Comparison of ENCODE assay signal across 23 cellular contexts in the genomic region with DNA sequence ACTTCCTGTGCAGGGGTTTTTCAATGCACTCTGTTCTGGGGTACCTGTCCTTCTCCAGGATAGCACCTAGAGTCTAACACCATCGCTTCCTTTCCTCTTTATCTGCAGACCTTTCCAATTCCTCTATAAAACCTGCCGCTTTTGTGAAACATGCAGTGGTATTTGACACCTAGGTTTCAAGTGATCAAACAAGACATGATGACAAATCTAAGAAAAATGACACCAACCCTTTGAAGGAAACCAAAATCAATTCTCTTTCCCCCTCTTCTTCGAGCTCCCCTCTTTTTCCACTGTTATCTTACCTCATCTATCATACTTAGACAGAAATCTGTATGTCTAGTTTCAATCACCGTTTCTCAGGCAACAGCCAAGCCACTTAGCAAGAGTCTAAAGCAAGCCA. TPM values are rescaled to one million over a fixed set of nuclear protein-coding genes. Genes with fewer than 3 reads are reported as not detected.
"Had no signal": no experiment of that assay in that cellular context is flagged by ENCODE, and none has a peak within 500 bp of the region (broad histone marks: within the 10 kb centered on the region; RNA-seq: fewer than 3 reads in every experiment).

No MANE protein-coding gene starts in this region.

- H3K4me2 ChIP-seq: KMS-11 had no signal

- DNase-seq: Kasumi-1, MM.1S, NCI-H1105, NCI-H1436 treated with DMSO at 0.1 percent for 48 hours, NCI-H1694, NCI-H187 treated with DMSO at 0.1 percent for 48 hours, NCI-H2029 treated with DMSO at 0.1 percent for 48 hours, NCI-H2227 treated with DMSO at 0.1 percent for 48 hours, NCI-H524, NCI-H526 treated with DMSO at 0.1 percent for 48 hours, NCI-H774, Peyer's patch, SHP77 treated with DMSO at 0.1 percent for 48 hours, SJCRH30, T-helper 1 cell had no signal

- H3K9me3 ChIP-seq: Peyer's patch, SJCRH30 had no signal

- H3K36me3 ChIP-seq: Peyer's patch, SJCRH30 had no signal

- ATAC-seq: K562, Right ventricle myocardium inferior, SK-N-SH treated with all-trans-retinoic acid at 6 μM for 48 hours had no signal

- H3K4me1 Mint-ChIP-seq: IgD-negative memory B cell had no signal

- H3K9me3 Mint-ChIP-seq: IgD-negative memory B cell had no signal

- H3K9ac ChIP-seq: KMS-11 had no signal

- H3K27ac ChIP-seq: KMS-11, Peyer's patch, SJCRH30 had no signal

- H3K4me1 ChIP-seq: Peyer's patch, SJCRH30 had no signal

- H3K4me3 ChIP-seq: K562, Peyer's patch, SJCRH30 had no signal

- H3K4me3 Mint-ChIP-seq: IgD-negative memory B cell had no signal

- H3K27me3 ChIP-seq: Peyer's patch, SJCRH30 had no signal

- H3K27ac Mint-ChIP-seq: IgD-negative memory B cell had no signal

RNA-seq across cellular contexts. Expression of a gene that starts 25.6 kb away (rescaled TPM):
- total RNA-seq: K562, M059J had no signal
- polyA plus RNA-seq: IgD-negative memory B cell, K562 had no signal

RNA-seq across cellular contexts. Expression of a gene that starts 52.7 kb away (rescaled TPM):
- total RNA-seq: K562, M059J, NCI-H460, RPMI7951, SJCRH30 had no signal
- polyA plus RNA-seq: IgD-negative memory B cell, K562 had no signal
